In genomic region chr5:172795401-172795977, GRCh38 we compare ENCODE assay signal across 10 cellular contexts. TPM values are rescaled to one million over a fixed set of nuclear protein-coding genes. Genes with fewer than 3 reads are reported as not detected.
DNase-seq lines count a peak whose midpoint lies in the region; ATAC-seq, FAIRE-seq and TF ChIP-seq lines count a peak whose summit lies in the region.
"Had no signal": no experiment of that assay in that cellular context is flagged by ENCODE, and none has a peak within 500 bp of the region (broad histone marks: within the 10 kb centered on the region; RNA-seq: fewer than 3 reads in every experiment).

No MANE protein-coding gene starts in this region.

- no peaks in the 10 kb centered on the region for H3K27me3 ChIP-seq in spleen (replicated peaks in 1 of 7)

- DNase-seq in H54 (ENCODE audit: insufficient read length, low spot score) (peak; percentile 38), cardiac fibroblast (ENCODE audit: low read depth in 2 of 2) (peak; percentile 100), left kidney (ENCODE audit: low read depth, low spot score) (peak; percentile 92), spleen (no peak), inferior parietal cortex (ENCODE audit: extremely low spot score) (no peak)
- no peak for DNase-seq in effector CD4-positive, alpha-beta T cell
- DNase-seq: activated CD4-positive, alpha-beta T cell treated with anti-CD3 and anti-CD28 coated beads, Interleukin-2, amount 50 U/mL, for 1 hour had no signal

- intact Hi-C loops in spleen (cut with DNase I; ENCODE audit: low total_unique reads) = no loop called here

- TF ChIP-seq POLR2A in H54 (IDR thresholded peaks at IDR 0.05; ENCODE audit: low read depth, low read length) = no peak
- no peak for TF ChIP-seq POLR2A in spleen (IDR thresholded peaks at IDR 0.05)

- H3K4me1 ChIP-seq in spleen = peaks cover 0 to 93% (median 47%) of the 10 kb centered on the region in 6 donors

- H3K36me3 ChIP-seq in spleen = no peaks in the 10 kb centered on the region

- H3K4me3 ChIP-seq in cardiac fibroblast (replicated peaks in 1 of 2; ENCODE audit: low read depth in 2 of 2, low read length in 2 of 2) (no peak overlapping the region), spleen (no peak overlapping the region)

- no peak for FAIRE-seq in H54 (lab: Jason Lieb, UNC)
- FAIRE-seq: GM18507 had no signal

- ATAC-seq in HG02938 (IDR thresholded peaks at IDR 0.05; ENCODE audit: unreplicated experiment) = no peak
- ATAC-seq in GM21423 (IDR thresholded peaks at IDR 0.05; ENCODE audit: unreplicated experiment) = no peak

- peak overlapping the region in 7 of 8 donors; percentile 46 to 98 (median 88) for H3K27ac ChIP-seq in spleen

- peak; percentile 23 for TF ChIP-seq CTCF in cardiac fibroblast (IDR thresholded peaks at IDR 0.05; ENCODE audit: low read depth, low read length)
- no peak for TF ChIP-seq CTCF in spleen (IDR thresholded peaks at IDR 0.05 in 8 of 11, conservative IDR thresholded peaks at IDR 0.05 in 3 of 11)

- H3K9me3 ChIP-seq in spleen = peaks cover 0 to 5% (median 0%) of the 10 kb centered on the region in 8 donors

- 73 to 81% (median 77%) methylated on average over 12 of the region's 12 CpGs for WGBS in spleen, 5 donors

RNA-seq across cellular contexts. Expression of gene DUSP1, which starts 24.5 kb away (rescaled TPM):
- total RNA-seq in spleen = 100 to 1,000 TPM; 197 to 818 (median 376) TPM
- polyA plus RNA-seq in spleen = 100 to 1,000 TPM in 1 of 3 donors, 10 to 100 TPM in 2; 46.0 to 116 (median 68.9) TPM

RNA-seq across cellular contexts. Expression of gene ERGIC1, which starts 38.6 kb away (rescaled TPM):
- total RNA-seq in spleen = 100 to 1,000 TPM in 6 of 7 donors, 10 to 100 TPM in 1; 96.6 to 166 (median 143) TPM
- 10 to 100 TPM; 36.9 to 84.6 (median 46.8) TPM for polyA plus RNA-seq in spleen

Comparison
In these comparisons a context has a peak if more than half of its experiments do, and no peak if none do; other contexts are left out.
1. DNase-seq: peak in H54 (single experiment), cardiac fibroblast (2 of 2) and left kidney (single experiment); none in spleen (single experiment), effector CD4-positive, alpha-beta T cell (single experiment) and inferior parietal cortex (single experiment).